ENCODE assay signal across 11 cellular contexts in genomic region chr2:29066271-29066860, GRCh38. TPM values are rescaled to one million over a fixed set of nuclear protein-coding genes. Genes with fewer than 3 reads are reported as not detected.
DNase-seq lines count a peak whose midpoint lies in the region; ATAC-seq and TF ChIP-seq lines count a peak whose summit lies in the region.
"Had no signal": no experiment of that assay in that cellular context is flagged by ENCODE, and none has a peak within 500 bp of the region (broad histone marks: within the 10 kb centered on the region; RNA-seq: fewer than 3 reads in every experiment).

No MANE protein-coding gene starts in this region.

- TF ChIP-seq POLR2A in sigmoid colon (IDR thresholded peaks at IDR 0.05) (no peak), Peyer's patch (IDR thresholded peaks at IDR 0.05) (no peak)

- ATAC-seq in aorta (ENCODE audit: low FRiP score) = no peak

- peak overlapping the region in 1 of 5 experiments; percentile 35 for H3K4me3 Mint-ChIP-seq in brain

- 90 to 91% methylated on average over 8 of the region's 8 CpGs for WGBS in sigmoid colon, 2 donors
- 93 to 96% methylated on average over 8 of the region's 8 CpGs for WGBS in aorta, 2 donors

- H3K9me3 ChIP-seq in sigmoid colon (no peaks in the 10 kb centered on the region), Peyer's patch (no peaks in the 10 kb centered on the region), aorta (ENCODE audit: control insufficient read depth, low read length) (no peaks in the 10 kb centered on the region)

- TF ChIP-seq EP300 in sigmoid colon (IDR thresholded peaks at IDR 0.05) = no peak

- peaks cover 90% of the 10 kb centered on the region for H3K4me1 Mint-ChIP-seq in brain

- H3K27ac ChIP-seq in sigmoid colon (peak overlapping the region in 3 of 4 donors; percentile 30 to 79 (median 78)), Peyer's patch (no peak overlapping the region), aorta (ENCODE audit: low read depth in 1 of 2, low read length in 2 of 2) (no peak overlapping the region)
- H3K27ac ChIP-seq: C4-2B had no signal

- H3K4me3 ChIP-seq in foreskin fibroblast (ENCODE audit: low read depth in 1 of 2, low read length in 2 of 2) = no peak overlapping the region
- no peak overlapping the region for H3K4me3 ChIP-seq in sigmoid colon
- no peak overlapping the region for H3K4me3 ChIP-seq in Peyer's patch
- no peak overlapping the region for H3K4me3 ChIP-seq in aorta (ENCODE audit: low read length in 2 of 2)

- no peaks in the 10 kb centered on the region for H3K36me3 Mint-ChIP-seq in brain

- H3K27ac Mint-ChIP-seq in brain = peak overlapping the region in 4 of 5 experiments; percentile 12 to 74 (median 52)

- peaks cover 0 to 38% (median 35%) of the 10 kb centered on the region in 4 donors for H3K4me1 ChIP-seq in sigmoid colon
- no peaks in the 10 kb centered on the region for H3K4me1 ChIP-seq in Peyer's patch
- H3K4me1 ChIP-seq in aorta (ENCODE audit: control insufficient read depth in 1 of 2, insufficient read depth in 2 of 2, low read length in 2 of 2) = no peaks in the 10 kb centered on the region

- intact Hi-C loops in sigmoid colon (cut with DNase I) (no loop called here), aorta (cut with DNase I) (no loop called here)

- TF ChIP-seq CTCF in brain (conservative IDR thresholded peaks at IDR 0.05) = no peak
- no peak for TF ChIP-seq CTCF in foreskin fibroblast (IDR thresholded peaks at IDR 0.05; ENCODE audit: low read depth, low read length)
- TF ChIP-seq CTCF in sigmoid colon (IDR thresholded peaks at IDR 0.05) = no peak
- TF ChIP-seq CTCF in Peyer's patch (IDR thresholded peaks at IDR 0.05) = no peak

- H3K36me3 ChIP-seq in sigmoid colon = no peaks in the 10 kb centered on the region
- H3K36me3 ChIP-seq in Peyer's patch = no peaks in the 10 kb centered on the region
- no peaks in the 10 kb centered on the region for H3K36me3 ChIP-seq in aorta (ENCODE audit: control insufficient read depth in 1 of 2, insufficient read depth in 2 of 2, low read length in 1 of 2)

- peaks cover 0 to 5% (median 0%) of the 10 kb centered on the region in 5 experiments for H3K9me3 Mint-ChIP-seq in brain

- no peaks in the 10 kb centered on the region for H3K27me3 Mint-ChIP-seq in brain

- H3K27me3 ChIP-seq in sigmoid colon (no peaks in the 10 kb centered on the region), Peyer's patch (no peaks in the 10 kb centered on the region), aorta (ENCODE audit: control insufficient read depth in 1 of 2, insufficient read depth in 2 of 2, low read length in 1 of 2) (no peaks in the 10 kb centered on the region)

- DNase-seq in GM03348 (ENCODE audit: low spot score) (peak; percentile 44), foreskin fibroblast (peak; percentile 35 to 66), sigmoid colon (no peak), Peyer's patch (no peak), NCI-H2029 (lab: John Stamatoyannopoulos, UW) (no peak), aorta (no peak)
- no peak for DNase-seq in stimulated activated CD4-positive, alpha-beta T cell treated with anti-CD3 and anti-CD28 coated beads, Interleukin-4, amount 100 ng/mL, for 4 hours
- DNase-seq: NCI-H2171 treated with DMSO at 0.1 percent for 48 hours had no signal

RNA-seq across cellular contexts. Expression of gene PCARE, which starts 8.0 kb away (rescaled TPM):
- polyA plus RNA-seq in brain (ENCODE audit: insufficient read depth, low read depth, low replicate concordance) (not detected), sigmoid colon (not detected), aorta (under 1 TPM in 1 of 2 donors, not detected in 1; 0.13 TPM)
- total RNA-seq in sigmoid colon (under 1 TPM in 2 of 4 donors, not detected in 2; under 0.01 to 0.14 TPM), Peyer's patch (not detected), aorta (not detected)
- total RNA-seq: RPMI7951 had no signal

RNA-seq across cellular contexts. Expression of gene CLIP4, which starts 48.8 kb away (rescaled TPM):
- polyA plus RNA-seq in brain (ENCODE audit: insufficient read depth, low read depth, low replicate concordance) = 5.4 TPM
- total RNA-seq in sigmoid colon = 10 to 100 TPM; 68.5 to 94.6 (median 80.7) TPM
- polyA plus RNA-seq in sigmoid colon = 1 to 10 TPM; 1.8 to 8.4 (median 5.0) TPM
- 10 to 100 TPM in 3 of 4 donors, 1 to 10 TPM in 1; 7.0 to 40.4 (median 16.9) TPM for total RNA-seq in Peyer's patch
- total RNA-seq in aorta = 10 to 100 TPM; 50.1 to 52.3 TPM
- 10 to 100 TPM in 1 of 2 donors, 1 to 10 TPM in 1; 7.6 to 13.5 TPM for polyA plus RNA-seq in aorta

Comparison
In these comparisons a context has a peak if more than half of its experiments do, and no peak if none do; other contexts are left out.
1. DNase-seq: peak in GM03348 (single experiment) and foreskin fibroblast (2 of 2); none in sigmoid colon (single experiment), stimulated activated CD4-positive, alpha-beta T cell treated with anti-CD3 and anti-CD28 coated beads, Interleukin-4, amount 100 ng/mL, for 4 hours (0 of 2), Peyer's patch (0 of 3), NCI-H2029 (single experiment) and aorta (0 of 2).
2. H3K27ac ChIP-seq: peak in sigmoid colon (3 of 4); none in Peyer's patch (0 of 4) and aorta (0 of 2).